In genomic region chr14:64910847-64911495, GRCh38 we compare ENCODE assay signal across 8 cellular contexts. TPM values are rescaled to one million over a fixed set of nuclear protein-coding genes. Genes with fewer than 3 reads are reported as not detected.
DNase-seq lines count a peak whose midpoint lies in the region; ATAC-seq and TF ChIP-seq lines count a peak whose summit lies in the region.

No MANE protein-coding gene starts in this region.

- ATAC-seq in Right ventricle myocardium superior (ENCODE audit: poor library complexity) = no peak

- no peak overlapping the region for H3K9ac ChIP-seq in neuronal stem cell (ENCODE audit: low read depth, low read length, poor library complexity)

- no peak overlapping the region for H2BK12ac ChIP-seq in neuronal stem cell (ENCODE audit: low read length)

- H2BK5ac ChIP-seq in neuronal stem cell (ENCODE audit: low read length) = no peak overlapping the region

- intact Hi-C loops in Right ventricle myocardium superior (cut with DNase I) = loop anchor here (10.0 kb wide), 1 partner anchor 74 kb away; the partner anchor contains the start of gene FNTB

- H3K9me3 Mint-ChIP-seq in glutamatergic neuron (ENCODE audit: unreplicated experiment) = no peaks in the 10 kb centered on the region

- DNase-seq in AG09309 (ENCODE audit: low read depth) (no peak), HCEC 1CT (peak; percentile 52), SJCRH30 (peak; percentile 6 to 33), glutamatergic neuron (no peak), neuronal stem cell (ENCODE audit: low spot score) (no peak), activated gamma-delta T cell (lab: John Stamatoyannopoulos, UW) (no peak), Right ventricle myocardium superior (no peak)
- DNase-seq in activated effector memory CD4-positive, alpha-beta T cell treated with Interleukin-2 at 50 U/mL for 16 hours = no peak

- H2BK120ac ChIP-seq in neuronal stem cell (ENCODE audit: low read depth, low read length) = no peak overlapping the region

- no CpG with 5 or more reads among the region's 3 CpGs for WGBS in neuronal stem cell (ENCODE audit: extremely low coverage in 2 of 2, insufficient read length in 2 of 2, insufficient replicate concordance in 1 of 2), 2 donors

- peaks cover 2% of the 10 kb centered on the region for H3K79me1 ChIP-seq in neuronal stem cell (ENCODE audit: low read depth, low read length)

- H3K14ac ChIP-seq in neuronal stem cell (ENCODE audit: low read length) = no peak overlapping the region

- 0 out of 2 replicates have a peak, but pooled peaks cover 3% of the 10 kb centered on the region for H3K27me3 ChIP-seq in SJCRH30
- peaks cover 0 to 4% (median 0%) of the 10 kb centered on the region in 3 experiments for H3K27me3 ChIP-seq in neuronal stem cell (ENCODE audit: control insufficient read depth in 3 of 3, insufficient read depth in 3 of 3, low read depth in 1 of 3, low read length in 3 of 3)

- peaks cover 9% of the 10 kb centered on the region for H3K4me1 Mint-ChIP-seq in glutamatergic neuron (ENCODE audit: low read depth, unreplicated experiment)

- H2AK5ac ChIP-seq in neuronal stem cell (ENCODE audit: low read depth, low read length) = no peak overlapping the region

- no peak overlapping the region for H4K91ac ChIP-seq in neuronal stem cell (ENCODE audit: low read depth, low read length, poor library complexity)

- TF ChIP-seq CTCF in AG09309 (IDR thresholded peaks at IDR 0.05; ENCODE audit: control insufficient read depth, insufficient read depth, low read depth, low read length, missing control alignments) (peak; percentile 67), glutamatergic neuron (IDR thresholded peaks at IDR 0.05; ENCODE audit: partially characterized antibody, unreplicated experiment) (peak; percentile 56)

- H3K36me3 Mint-ChIP-seq in glutamatergic neuron (ENCODE audit: unreplicated experiment) = no peaks in the 10 kb centered on the region

- no peak overlapping the region for H3K4ac ChIP-seq in neuronal stem cell (ENCODE audit: low read length)

- H4K8ac ChIP-seq in neuronal stem cell (ENCODE audit: low read depth, low read length) = no peak overlapping the region

- H3K27ac Mint-ChIP-seq in glutamatergic neuron (ENCODE audit: unreplicated experiment) = no peak overlapping the region

- no peak overlapping the region for H3K4me2 ChIP-seq in neuronal stem cell (ENCODE audit: insufficient read depth, low read length, poor library complexity, severe bottlenecking)

- H3K27ac ChIP-seq in SJCRH30 (no peak overlapping the region), neuronal stem cell (replicated peaks; ENCODE audit: low read length) (no peak overlapping the region)

- H3K4me1 ChIP-seq in SJCRH30 (no peaks in the 10 kb centered on the region), neuronal stem cell (ENCODE audit: control insufficient read depth in 2 of 2, insufficient read depth in 1 of 2, low read depth in 1 of 2, low read length in 2 of 2) (peaks cover 0 to 4% of the 10 kb centered on the region in 2 donors)

- H3K27me3 Mint-ChIP-seq in glutamatergic neuron (ENCODE audit: unreplicated experiment) = peaks cover 8% of the 10 kb centered on the region

- H3K4me3 ChIP-seq in AG09309 (ENCODE audit: control insufficient read depth, low read depth, low read length) = no peak overlapping the region
- H3K4me3 ChIP-seq in SJCRH30 = no peak overlapping the region
- no peak overlapping the region for H3K4me3 ChIP-seq in neuronal stem cell (ENCODE audit: low read length in 2 of 2)

- H3K4me3 Mint-ChIP-seq in glutamatergic neuron (ENCODE audit: unreplicated experiment) = no peak overlapping the region

- H3K9me3 ChIP-seq in SJCRH30 (replicated peaks) (no peaks in the 10 kb centered on the region), neuronal stem cell (replicated peaks in 1 of 2; ENCODE audit: control insufficient read depth in 2 of 2, insufficient read depth in 1 of 2, low read depth in 1 of 2, low read length in 2 of 2) (no peaks in the 10 kb centered on the region)

- H2BK15ac ChIP-seq in neuronal stem cell (ENCODE audit: low read length) = no peak overlapping the region

- no peak overlapping the region for H2AFZ ChIP-seq in neuronal stem cell (ENCODE audit: low read length)

- no peak overlapping the region for H3K23ac ChIP-seq in neuronal stem cell (ENCODE audit: low read depth, low read length, poor library complexity)

- no peak overlapping the region for H3K18ac ChIP-seq in neuronal stem cell (ENCODE audit: low read length)

- no peaks in the 10 kb centered on the region for H3K36me3 ChIP-seq in SJCRH30
- H3K36me3 ChIP-seq in neuronal stem cell (replicated peaks in 1 of 2; ENCODE audit: control insufficient read depth in 2 of 2, insufficient read depth in 2 of 2, low read length in 2 of 2) = peaks cover 0 to 1% of the 10 kb centered on the region in 2 donors

RNA-seq across cellular contexts. Expression of gene CHURC1, which starts 3.3 kb away (rescaled TPM):
- 33.1 and 33.3 TPM in 2 replicates for total RNA-seq in SJCRH30 (2014; rRNA removed; shearing (Covaris generic))
- total RNA-seq in glutamatergic neuron (ENCODE audit: unreplicated experiment) (40.6 TPM), Right ventricle myocardium superior (107 TPM)
- 45.0 TPM for polyA plus RNA-seq in neuronal stem cell (2013, experiment 1 of 2)
- polyA plus RNA-seq in neuronal stem cell (2013, experiment 2 of 2) = 46.0 TPM

RNA-seq across cellular contexts. Expression of gene SPTB, which starts 31.3 kb away (rescaled TPM):
- total RNA-seq in SJCRH30 (2014; rRNA removed; shearing (Covaris generic)) = 1.4 TPM in 2 replicates
- 1.9 TPM for total RNA-seq in glutamatergic neuron (ENCODE audit: unreplicated experiment)
- 0.39 TPM for polyA plus RNA-seq in neuronal stem cell (2013, experiment 1 of 2)
- 0.43 TPM for polyA plus RNA-seq in neuronal stem cell (2013, experiment 2 of 2)
- total RNA-seq in Right ventricle myocardium superior = 70.8 TPM

RNA-seq across cellular contexts. Expression of gene GPX2, which starts 31.6 kb away (rescaled TPM):
- total RNA-seq in SJCRH30 (2014; rRNA removed; shearing (Covaris generic)) = not detected in 2 replicates
- total RNA-seq in glutamatergic neuron (ENCODE audit: unreplicated experiment) = 1.3 TPM
- polyA plus RNA-seq in neuronal stem cell (2013, experiment 1 of 2) = 0.11 TPM
- 0.08 TPM for polyA plus RNA-seq in neuronal stem cell (2013, experiment 2 of 2)
- not detected for total RNA-seq in Right ventricle myocardium superior

Comparison
In these comparisons a context has a peak if more than half of its experiments do, and no peak if none do; other contexts are left out.
1. DNase-seq: peak in HCEC 1CT (single experiment) and SJCRH30 (2 of 2); none in AG09309 (single experiment), glutamatergic neuron (single experiment), activated effector memory CD4-positive, alpha-beta T cell treated with Interleukin-2 at 50 U/mL for 16 hours (single experiment), neuronal stem cell (single experiment), activated gamma-delta T cell (single experiment) and Right ventricle myocardium superior (single experiment).
2. RNA of gene SPTB, which starts 31.3 kb away (total RNA-seq): 70.8 TPM in Right ventricle myocardium superior (single experiment); 1.9 TPM in glutamatergic neuron (single experiment) and 1.4 TPM in SJCRH30; every median in the first group is over 10 times any median in the second.